ENCODE assay signal across 24 cellular contexts in the genomic region with DNA sequence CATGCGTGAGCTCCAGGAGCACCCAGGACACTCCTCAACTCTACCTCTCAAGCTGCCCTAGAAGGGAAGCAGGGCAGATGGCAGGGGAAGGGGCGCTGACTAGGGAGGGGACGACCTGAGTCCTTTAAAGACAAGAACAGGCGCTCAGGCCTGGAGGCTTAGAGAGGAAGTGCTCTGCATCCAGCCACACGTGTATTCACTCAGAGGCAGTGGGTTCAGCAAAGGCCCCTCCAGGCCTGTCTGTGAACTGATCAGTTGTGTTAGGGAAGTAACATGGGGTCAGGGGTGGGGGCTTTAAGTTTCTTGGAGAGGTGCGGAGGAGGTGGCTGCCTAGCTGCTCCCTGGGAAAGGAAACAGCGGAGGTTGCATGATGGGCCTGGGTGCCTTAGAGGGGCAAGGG. TPM values are rescaled to one million over a fixed set of nuclear protein-coding genes. Genes with fewer than 3 reads are reported as not detected.
DNase-seq lines count a peak whose midpoint lies in the region; ATAC-seq, FAIRE-seq and TF ChIP-seq lines count a peak whose summit lies in the region.
"Had no signal": no experiment of that assay in that cellular context is flagged by ENCODE, and none has a peak within 500 bp of the region (broad histone marks: within the 10 kb centered on the region; RNA-seq: fewer than 3 reads in every experiment).

No MANE protein-coding gene starts in this region.

- no peak overlapping the region for H3K4me3 ChIP-seq in NT2/D1 (ENCODE audit: insufficient read length, low read depth)
- H3K4me3 ChIP-seq: A549, SK-N-MC had no signal

- DNase-seq in NT2/D1 (ENCODE audit: low read depth, low spot score) (no peak), chondrocyte (ENCODE audit: low spot score) (peak; percentile 50), mesenteric fat pad (ENCODE audit: low spot score) (peak; percentile 57), type B pancreatic cell (ENCODE audit: extremely low spot score, unreplicated experiment) (peak; percentile 53), GM13977 (ENCODE audit: low spot score) (no peak), GM12891 (ENCODE audit: insufficient read length, low spot score) (no peak)
- DNase-seq in stimulated activated CD4-positive, alpha-beta T cell treated with anti-CD3 and anti-CD28 coated beads, Interleukin-2, amount 100 ng/mL, for 48 hours: no peak
- DNase-seq: BE2C, EL, Karpas-422, NCI-H1694, NCI-H2081, NCI-H2171 treated with DMSO at 0.1 percent for 48 hours, NCI-H524 treated with DMSO at 0.1 percent for 48 hours, NCI-H82, OCI-M1, RPMI8226, SHP77 treated with DMSO at 0.1 percent for 48 hours had no signal

- no peak overlapping the region for H3K27ac Mint-ChIP-seq in chondrocyte (ENCODE audit: unreplicated experiment)
- H3K27ac Mint-ChIP-seq in type B pancreatic cell: no peak overlapping the region

- no peaks in the 10 kb centered on the region for H3K36me3 ChIP-seq in NT2/D1 (ENCODE audit: insufficient read depth, insufficient read length, low read length)
- H3K36me3 ChIP-seq: BE2C had no signal

- in situ Hi-C loops in GM13977 (cut with MboI; ENCODE audit: low pct_unique_long_range_greater_than_20kb, low sequenced_read_pairs, unreplicated experiment): no loop called here

- TF ChIP-seq CTCF in chondrocyte (IDR thresholded peaks at IDR 0.05) (no peak), type B pancreatic cell (conservative IDR thresholded peaks at IDR 0.05) (no peak), GM13977 (IDR thresholded peaks at IDR 0.05; ENCODE audit: extremely low read depth, insufficient read depth, missing control alignments) (no peak)

- H3K27me3 ChIP-seq in NT2/D1 (ENCODE audit: insufficient read depth, insufficient read length): peaks cover 14% of the 10 kb centered on the region

- no peaks in the 10 kb centered on the region for H3K9me3 Mint-ChIP-seq in chondrocyte (ENCODE audit: low read depth)
- no peaks in the 10 kb centered on the region for H3K9me3 Mint-ChIP-seq in type B pancreatic cell

- no peak for TF ChIP-seq POLR2A in GM12891 (IDR thresholded peaks at IDR 0.05; ENCODE audit: low read depth, low read length)

- FAIRE-seq in GM12891 (lab: Jason Lieb, UNC): no peak
- FAIRE-seq: A549, D721Med had no signal

- H3K36me3 Mint-ChIP-seq in chondrocyte (ENCODE audit: low read depth): no peaks in the 10 kb centered on the region
- H3K36me3 Mint-ChIP-seq in type B pancreatic cell: no peaks in the 10 kb centered on the region

- H3K4me1 Mint-ChIP-seq in chondrocyte (ENCODE audit: low read depth): no peaks in the 10 kb centered on the region
- H3K4me1 Mint-ChIP-seq in type B pancreatic cell (ENCODE audit: unreplicated experiment): no peaks in the 10 kb centered on the region

- no peaks in the 10 kb centered on the region for H3K9me3 ChIP-seq in NT2/D1 (ENCODE audit: insufficient read depth, low read length)
- H3K9me3 ChIP-seq: BE2C had no signal

- H3K9ac ChIP-seq in NT2/D1 (ENCODE audit: insufficient read length, low read depth): peak overlapping the region; percentile 57

- no peak for ATAC-seq in HG03460 (IDR thresholded peaks at IDR 0.05; ENCODE audit: unreplicated experiment)
- ATAC-seq: A549 had no signal

- H3K4me1 ChIP-seq in NT2/D1 (ENCODE audit: insufficient read depth, insufficient read length): peaks cover 36% of the 10 kb centered on the region
- H3K4me1 ChIP-seq: BE2C had no signal

- H3K27me3 Mint-ChIP-seq in chondrocyte (ENCODE audit: low read depth) (peaks cover 25% of the 10 kb centered on the region), type B pancreatic cell (peaks cover 16% of the 10 kb centered on the region)

- no peak overlapping the region for H3K4me3 Mint-ChIP-seq in chondrocyte (ENCODE audit: unreplicated experiment)
- no peak overlapping the region for H3K4me3 Mint-ChIP-seq in type B pancreatic cell

TF ChIP-seq in GM12891, 5 proteins besides CTCF, POLR2A, EP300 and RAD21:
- TF ChIP-seq TAF1 (IDR thresholded peaks at IDR 0.05; ENCODE audit: low read depth, low read length) (no peak), PAX5 (IDR thresholded peaks at IDR 0.05; ENCODE audit: insufficient read depth, low read length, severe bottlenecking) (no peak), POLR2AphosphoS5 (IDR thresholded peaks at IDR 0.05; ENCODE audit: low read depth, low read length) (no peak), POU2F2 (IDR thresholded peaks at IDR 0.05; ENCODE audit: low read depth, low read length) (no peak), SPI1 (IDR thresholded peaks at IDR 0.05; ENCODE audit: low read depth, low read length) (no peak)

RNA-seq across cellular contexts. Expression of gene ARF1, which starts 37.1 kb away (rescaled TPM):
- total RNA-seq in chondrocyte: 339 to 392 TPM (median 351 TPM) in 3 replicates
- total RNA-seq in mesenteric fat pad: 352 TPM
- total RNA-seq in type B pancreatic cell (ENCODE audit: low replicate concordance): 288 and 401 TPM in 2 replicates
- polyA plus RNA-seq in GM12891 (2012; ENCODE audit: low read depth, missing spikeins): 202 TPM

RNA-seq across cellular contexts. Expression of gene WNT3A, which starts 38.6 kb away (rescaled TPM):
- total RNA-seq in chondrocyte (not detected in 3 replicates), mesenteric fat pad (not detected), type B pancreatic cell (ENCODE audit: low replicate concordance) (0.21 and 6.4 TPM in 2 replicates)
- not detected for polyA plus RNA-seq in GM12891 (2012; ENCODE audit: low read depth, missing spikeins)
- total RNA-seq: H4, M059J had no signal
- polyA plus RNA-seq: A549 had no signal

RNA-seq across cellular contexts. Expression of gene C1orf35, which starts 57.7 kb away (rescaled TPM):
- total RNA-seq in chondrocyte: 12.9 to 15.1 TPM (median 13.3 TPM) in 3 replicates
- 5.6 TPM for total RNA-seq in mesenteric fat pad
- 16.9 and 23.3 TPM in 2 replicates for total RNA-seq in type B pancreatic cell (ENCODE audit: low replicate concordance)
- polyA plus RNA-seq in GM12891 (2012; ENCODE audit: low read depth, missing spikeins): 12.0 TPM

Comparison
In these comparisons a context has a peak if more than half of its experiments do, and no peak if none do; other contexts are left out.
1. DNase-seq: peak in chondrocyte (single experiment), mesenteric fat pad (single experiment) and type B pancreatic cell (single experiment); none in NT2/D1 (single experiment), GM13977 (single experiment), stimulated activated CD4-positive, alpha-beta T cell treated with anti-CD3 and anti-CD28 coated beads, Interleukin-2, amount 100 ng/mL, for 48 hours (0 of 2) and GM12891 (single experiment).